22 cellular contexts compared by ENCODE assay signal in genomic region chr2:240961878-240962277, GRCh38. TPM values are rescaled to one million over a fixed set of nuclear protein-coding genes. Genes with fewer than 3 reads are reported as not detected.
DNase-seq lines count a peak whose midpoint lies in the region; ATAC-seq and TF ChIP-seq lines count a peak whose summit lies in the region.
"Had no signal": no experiment of that assay in that cellular context is flagged by ENCODE, and none has a peak within 500 bp of the region (broad histone marks: within the 10 kb centered on the region; RNA-seq: fewer than 3 reads in every experiment).

No MANE protein-coding gene starts in this region.

- DNase-seq in cardiac septum (ENCODE audit: low spot score), result peak; percentile 19
- DNase-seq in left ventricle myocardium superior, result no peak
- peak; percentile 23 for DNase-seq in colonic mucosa
- DNase-seq in neuronal stem cell (ENCODE audit: low spot score), result no peak
- DNase-seq in ureter (ENCODE audit: low spot score), result peak; percentile 39
- no peak for DNase-seq in activated CD8-positive, alpha-beta memory T cell treated with anti-CD3 and anti-CD28 coated beads for 24 hours
- DNase-seq in NCI-H748 treated with DMSO at 0.1 percent for 48 hours (lab: John Stamatoyannopoulos, UW), result no peak
- DNase-seq: activated naive CD8-positive, alpha-beta T cell treated with anti-CD3 and anti-CD28 coated beads, Interleukin-2, amount 10 ng/mL, durations not matched to agents 7 days and 5 days; activated T-cell treated with anti-CD3 and anti-CD28 coated beads, Interleukin-2, amount 50 U/mL, for 4 hours; DMS 273 treated with DMSO at 0.1 percent for 48 hours; erythroblast; NCI-H1436; NCI-H226; NK-92 treated with Interleukin-12 subunit alpha and Interleukin-12 subunit beta, amount 100 ng/mL, for 24 hours had no signal

- no peaks in the 10 kb centered on the region for H3K36me3 ChIP-seq in colonic mucosa
- no peaks in the 10 kb centered on the region for H3K36me3 ChIP-seq in neuronal stem cell (replicated peaks in 1 of 2; ENCODE audit: control insufficient read depth in 2 of 2, insufficient read depth in 2 of 2, low read length in 2 of 2)
- H3K36me3 ChIP-seq: lower lobe of right lung had no signal

- no peak overlapping the region for H3K4ac ChIP-seq in neuronal stem cell (ENCODE audit: low read length)

- ATAC-seq in left ventricle myocardium superior (no peak), HG03280 (IDR thresholded peaks at IDR 0.05; ENCODE audit: unreplicated experiment) (no peak)
- ATAC-seq: activated T-cell treated with anti-CD3 and anti-CD28 coated beads, Interleukin-2, amount 50 U/mL, for 4 hours; T-cell had no signal

- no peaks in the 10 kb centered on the region for H3K27me3 ChIP-seq in colonic mucosa
- H3K27me3 ChIP-seq in neuronal stem cell (ENCODE audit: control insufficient read depth in 3 of 3, insufficient read depth in 3 of 3, low read depth in 1 of 3, low read length in 3 of 3), result peaks cover 0 to 27% (median 0%) of the 10 kb centered on the region in 3 experiments

- no peak overlapping the region for H3K18ac ChIP-seq in neuronal stem cell (ENCODE audit: low read length)

- H2BK5ac ChIP-seq in neuronal stem cell (ENCODE audit: low read length), result no peak overlapping the region

- H3K4me1 ChIP-seq in colonic mucosa (no peaks in the 10 kb centered on the region), neuronal stem cell (ENCODE audit: control insufficient read depth in 2 of 2, insufficient read depth in 1 of 2, low read depth in 1 of 2, low read length in 2 of 2) (peaks cover 22 to 24% of the 10 kb centered on the region in 2 donors)
- H3K4me1 ChIP-seq: psoas muscle had no signal

- H3K9ac ChIP-seq in colonic mucosa (ENCODE audit: low read depth in 2 of 2, low read length in 2 of 2) (no peak overlapping the region), neuronal stem cell (ENCODE audit: low read depth, low read length, poor library complexity) (peak overlapping the region; percentile 80)

- WGBS in neuronal stem cell (ENCODE audit: extremely low coverage in 2 of 2, insufficient read length in 2 of 2, insufficient replicate concordance in 1 of 2), 2 donors, result no CpG with 5 or more reads among the region's 12 CpGs

- no peak overlapping the region for H2AK5ac ChIP-seq in neuronal stem cell (ENCODE audit: low read depth, low read length)

- no peak overlapping the region for H2BK120ac ChIP-seq in neuronal stem cell (ENCODE audit: low read depth, low read length)

- H3K4me3 ChIP-seq in colonic mucosa (no peak overlapping the region), neuronal stem cell (ENCODE audit: low read length in 2 of 2) (no peak overlapping the region)
- H3K4me3 ChIP-seq: lower lobe of right lung, psoas muscle had no signal

- H4K8ac ChIP-seq in neuronal stem cell (ENCODE audit: low read depth, low read length), result no peak overlapping the region

- intact Hi-C loops in cardiac septum (cut with DNase I) (no loop called here), left ventricle myocardium superior (cut with micrococcal nuclease) (no loop called here), colonic mucosa (cut with DNase I) (no loop called here)

- peak overlapping the region; percentile 94 for H2AFZ ChIP-seq in neuronal stem cell (ENCODE audit: low read length)

- no peak overlapping the region for H2BK15ac ChIP-seq in neuronal stem cell (ENCODE audit: low read length)

- no peak overlapping the region for H3K23ac ChIP-seq in neuronal stem cell (ENCODE audit: low read depth, low read length, poor library complexity)

- no peak overlapping the region for H2BK12ac ChIP-seq in neuronal stem cell (ENCODE audit: low read length)

- H3K4me2 ChIP-seq in neuronal stem cell (ENCODE audit: insufficient read depth, low read length, poor library complexity, severe bottlenecking), result no peak overlapping the region

- H3K27ac ChIP-seq in colonic mucosa (no peak overlapping the region), neuronal stem cell (replicated peaks; ENCODE audit: low read length) (peak overlapping the region; percentile 39)
- H3K27ac ChIP-seq: psoas muscle had no signal

- TF ChIP-seq CTCF in colonic mucosa (IDR thresholded peaks at IDR 0.05), result no peak

- no peak overlapping the region for H3K14ac ChIP-seq in neuronal stem cell (ENCODE audit: low read length)

- no peak overlapping the region for H4K91ac ChIP-seq in neuronal stem cell (ENCODE audit: low read depth, low read length, poor library complexity)

- no peaks in the 10 kb centered on the region for H3K79me1 ChIP-seq in neuronal stem cell (ENCODE audit: low read depth, low read length)

- H3K9me3 ChIP-seq in colonic mucosa (no peaks in the 10 kb centered on the region), neuronal stem cell (replicated peaks in 1 of 2; ENCODE audit: control insufficient read depth in 2 of 2, insufficient read depth in 1 of 2, low read depth in 1 of 2, low read length in 2 of 2) (peaks cover 0 to 3% of the 10 kb centered on the region in 2 donors)
- H3K9me3 ChIP-seq: lower lobe of right lung, psoas muscle had no signal

RNA-seq across cellular contexts. Expression of gene SNED1, which starts 36.5 kb away (rescaled TPM):
- total RNA-seq in cardiac septum (9.7 TPM), left ventricle myocardium superior (7.4 TPM), colonic mucosa (1 to 10 TPM; 4.6 TPM), ureter (41.8 TPM)
- 0.14 TPM for polyA plus RNA-seq in neuronal stem cell (2013, experiment 1 of 2)
- 0.04 TPM for polyA plus RNA-seq in neuronal stem cell (2013, experiment 2 of 2)

RNA-seq across cellular contexts. Expression of gene CROCC2, which starts 55.7 kb away (rescaled TPM):
- total RNA-seq in cardiac septum (not detected), left ventricle myocardium superior (not detected), colonic mucosa (under 1 TPM in 1 of 2 donors, not detected in 1; 0.05 TPM), ureter (0.23 TPM)
- polyA plus RNA-seq in neuronal stem cell (2013, experiment 1 of 2), result not detected
- polyA plus RNA-seq in neuronal stem cell (2013, experiment 2 of 2), result not detected
- total RNA-seq: activated naive CD8-positive, alpha-beta T cell treated with anti-CD3 and anti-CD28 coated beads, Interleukin-2, amount 10 ng/mL, durations not matched to agents 7 days and 5 days; activated T-cell treated with anti-CD3 and anti-CD28 coated beads, Interleukin-2, amount 50 U/mL, for 4 hours; dermis microvascular lymphatic vessel endothelial cell; glomerular endothelial cell; myocyte; psoas muscle; T-cell had no signal
- polyA plus RNA-seq: AG04450 had no signal

Comparison
In these comparisons a context has a peak if more than half of its experiments do, and no peak if none do; other contexts are left out.
1. DNase-seq: peak in cardiac septum (single experiment), colonic mucosa (single experiment) and ureter (single experiment); none in left ventricle myocardium superior (single experiment), neuronal stem cell (single experiment), activated CD8-positive, alpha-beta memory T cell treated with anti-CD3 and anti-CD28 coated beads for 24 hours (single experiment) and NCI-H748 treated with DMSO at 0.1 percent for 48 hours (single experiment).